Comparison of ENCODE assay signal across 21 cellular contexts in genomic region chr14:80426686-80427085, GRCh38.
A peak's percentile ranks its signal among the peaks of the same experiment; 100 is the strongest.
DNase-seq lines count a peak whose midpoint lies in the region; ATAC-seq and TF ChIP-seq lines count a peak whose summit lies in the region.
"Had no signal": no experiment of that assay in that cellular context is flagged by ENCODE, and none has a peak within 500 bp of the region (broad histone marks: within the 10 kb centered on the region; RNA-seq: fewer than 3 reads in every experiment).

No MANE protein-coding gene starts in this region.

- H3K36me3 ChIP-seq in RWPE2 (ENCODE audit: low read depth): no peaks in the 10 kb centered on the region
- H3K36me3 ChIP-seq: neutrophil, vagina had no signal

- H3K4me1 ChIP-seq in RWPE2 (ENCODE audit: insufficient read depth, poor library complexity, severe bottlenecking): peaks cover 20% of the 10 kb centered on the region
- H3K4me1 ChIP-seq: vagina had no signal

- peak overlapping the region; percentile 62 for H3K27ac ChIP-seq in RWPE2 (ENCODE audit: poor library complexity, severe bottlenecking)
- peak overlapping the region; percentile 53 for H3K27ac ChIP-seq in epithelial cell of prostate
- H3K27ac ChIP-seq: coronary artery, neutrophil, VCaP had no signal

- DNase-seq in ELR (ENCODE audit: low read depth) (peak; percentile 66), RWPE2 (ENCODE audit: low spot score) (no peak), epithelial cell of prostate (ENCODE audit: low read depth, low spot score) (peak; percentile 45), kidney tubule cell (ENCODE audit: low spot score) (peak; percentile 4), NCI-H524 treated with DMSO at 0.1 percent for 48 hours (lab: John Stamatoyannopoulos, UW) (no peak), Right ventricle myocardium superior (no peak)
- DNase-seq in activated effector memory CD4-positive, alpha-beta T cell treated with anti-CD3 and anti-CD28 coated beads, Interleukin-2, amount 50 U/mL, for 16 hours: no peak
- DNase-seq: activated CD4-positive, alpha-beta T cell treated with anti-CD3 and anti-CD28 coated beads, Interleukin-2, amount 10 ng/mL, durations not matched to agents 24 days and 14 days; H7; kidney; NCI-H2227 treated with DMSO at 0.1 percent for 48 hours; stimulated activated CD4-positive, alpha-beta T cell treated with anti-CD3 and anti-CD28 coated beads, Interleukin-2, amount 100 ng/mL, for 48 hours; stimulated activated naive B cell treated with anti-CD40 and anti-IgM and Interleukin-4, amounts not matched to agents 10 μg/mL and 1 μg/mL and 100 μg/mL, for 72 hours; testis had no signal

- no peaks in the 10 kb centered on the region for H3K9me3 ChIP-seq in RWPE2 (ENCODE audit: severe bottlenecking)
- H3K9me3 ChIP-seq: neutrophil, testis, vagina had no signal

- ATAC-seq in RWPE2 (ENCODE audit: low read depth): peak; percentile 17; the same call in 1 of the 3 replicates
- no peak for ATAC-seq in HG03342 (IDR thresholded peaks at IDR 0.05; ENCODE audit: unreplicated experiment)
- no peak for ATAC-seq in Right ventricle myocardium superior (ENCODE audit: poor library complexity)
- ATAC-seq: K562; stimulated activated naive B cell treated with anti-CD40 and anti-IgM and Interleukin-4, amounts not matched to agents 10 μg/mL and 1 μg/mL and 100 μg/mL, for 72 hours had no signal

- no peaks in the 10 kb centered on the region for H3K27me3 ChIP-seq in RWPE2 (ENCODE audit: insufficient read depth, poor library complexity, severe bottlenecking)
- H3K27me3 ChIP-seq: neutrophil, testis, vagina had no signal

- TF ChIP-seq CTCF in RWPE2 (IDR thresholded peaks at IDR 0.05; ENCODE audit: poor library complexity, severe bottlenecking): no peak

- intact Hi-C loops in Right ventricle myocardium superior (cut with DNase I): no loop called here

- no peak overlapping the region for H3K4me3 ChIP-seq in RWPE2 (ENCODE audit: severe bottlenecking)
- H3K4me3 ChIP-seq: coronary artery, K562, smooth muscle cell, testis, vagina had no signal

Comparison
In these comparisons a context has a peak if more than half of its experiments do, and no peak if none do; other contexts are left out.
1. DNase-seq: peak in ELR (single experiment), epithelial cell of prostate (single experiment) and kidney tubule cell (single experiment); none in RWPE2 (single experiment), NCI-H524 treated with DMSO at 0.1 percent for 48 hours (single experiment), activated effector memory CD4-positive, alpha-beta T cell treated with anti-CD3 and anti-CD28 coated beads, Interleukin-2, amount 50 U/mL, for 16 hours (single experiment) and Right ventricle myocardium superior (single experiment).